ENCODE assay signal across 1 cellular context in genomic region chr15:84980196-84981053, GRCh38.
TF ChIP-seq lines count a peak whose summit lies in the region.

No MANE protein-coding gene starts in this region.

TF ChIP-seq in SK-N-SH, 30 proteins besides CTCF, POLR2A, EP300 and RAD21 (continued from another document):
- TF ChIP-seq, protein P1, sequence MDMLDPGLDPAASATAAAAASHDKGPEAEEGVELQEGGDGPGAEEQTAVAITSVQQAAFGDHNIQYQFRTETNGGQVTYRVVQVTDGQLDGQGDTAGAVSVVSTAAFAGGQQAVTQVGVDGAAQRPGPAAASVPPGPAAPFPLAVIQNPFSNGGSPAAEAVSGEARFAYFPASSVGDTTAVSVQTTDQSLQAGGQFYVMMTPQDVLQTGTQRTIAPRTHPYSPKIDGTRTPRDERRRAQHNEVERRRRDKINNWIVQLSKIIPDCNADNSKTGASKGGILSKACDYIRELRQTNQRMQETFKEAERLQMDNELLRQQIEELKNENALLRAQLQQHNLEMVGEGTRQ (IDR thresholded peaks at IDR 0.05; ENCODE audit: borderline replicate concordance, low read depth, low read length) = no peak
- TF ChIP-seq MEF2A (IDR thresholded peaks at IDR 0.05; ENCODE audit: borderline replicate concordance, low read depth) (no peak), SMC3 (IDR thresholded peaks at IDR 0.05; ENCODE audit: low read depth, low read length) (no peak), USF1 (IDR thresholded peaks at IDR 0.05; ENCODE audit: borderline replicate concordance, low read depth) (peak; percentile 64; the same call in 1 of the 2 replicates), TEAD4 (IDR thresholded peaks at IDR 0.05; ENCODE audit: borderline replicate concordance, insufficient read depth) (no peak), PBX3 (IDR thresholded peaks at IDR 0.05) (peak; percentile 65), GABPA (IDR thresholded peaks at IDR 0.05; ENCODE audit: low read depth) (no peak), IRF3 (IDR thresholded peaks at IDR 0.05; ENCODE audit: low read depth, low read length) (no peak), MXI1 (IDR thresholded peaks at IDR 0.05; ENCODE audit: low read depth, low read length) (0 out of 2 replicates have a peak, but pooled peaks have one; percentile 29), CHD2 (IDR thresholded peaks at IDR 0.05; ENCODE audit: low read length, partially characterized antibody) (peak; percentile 37), FOXJ3 (CRISPR knock-in tag; IDR thresholded peaks at IDR 0.05) (no peak), SIN3A (IDR thresholded peaks at IDR 0.05; ENCODE audit: borderline replicate concordance, low read depth, low read length) (0 out of 2 replicates have a peak, but pooled peaks have one; percentile 20), TAF1 (IDR thresholded peaks at IDR 0.05; ENCODE audit: borderline replicate concordance, low read depth, low read length) (no peak), YY1 (IDR thresholded peaks at IDR 0.05; ENCODE audit: low read depth) (peak; percentile 71; the same call in 1 of the 2 replicates), FOXM1 (IDR thresholded peaks at IDR 0.05; ENCODE audit: low read depth) (no peak), TCF12 (IDR thresholded peaks at IDR 0.05) (peak; percentile 21; the same call in 1 of the 2 replicates), FOSL2 (IDR thresholded peaks at IDR 0.05; ENCODE audit: borderline replicate concordance, low read depth) (no peak), RFX5 (IDR thresholded peaks at IDR 0.05; ENCODE audit: low read length) (no peak), GATA2 (CRISPR knock-in tag; IDR thresholded peaks at IDR 0.05) (no peak), ELF1 (IDR thresholded peaks at IDR 0.05) (no peak), RXRA (IDR thresholded peaks at IDR 0.05; ENCODE audit: borderline replicate concordance, low read depth) (no peak)
- TF ChIP-seq, protein P2, sequence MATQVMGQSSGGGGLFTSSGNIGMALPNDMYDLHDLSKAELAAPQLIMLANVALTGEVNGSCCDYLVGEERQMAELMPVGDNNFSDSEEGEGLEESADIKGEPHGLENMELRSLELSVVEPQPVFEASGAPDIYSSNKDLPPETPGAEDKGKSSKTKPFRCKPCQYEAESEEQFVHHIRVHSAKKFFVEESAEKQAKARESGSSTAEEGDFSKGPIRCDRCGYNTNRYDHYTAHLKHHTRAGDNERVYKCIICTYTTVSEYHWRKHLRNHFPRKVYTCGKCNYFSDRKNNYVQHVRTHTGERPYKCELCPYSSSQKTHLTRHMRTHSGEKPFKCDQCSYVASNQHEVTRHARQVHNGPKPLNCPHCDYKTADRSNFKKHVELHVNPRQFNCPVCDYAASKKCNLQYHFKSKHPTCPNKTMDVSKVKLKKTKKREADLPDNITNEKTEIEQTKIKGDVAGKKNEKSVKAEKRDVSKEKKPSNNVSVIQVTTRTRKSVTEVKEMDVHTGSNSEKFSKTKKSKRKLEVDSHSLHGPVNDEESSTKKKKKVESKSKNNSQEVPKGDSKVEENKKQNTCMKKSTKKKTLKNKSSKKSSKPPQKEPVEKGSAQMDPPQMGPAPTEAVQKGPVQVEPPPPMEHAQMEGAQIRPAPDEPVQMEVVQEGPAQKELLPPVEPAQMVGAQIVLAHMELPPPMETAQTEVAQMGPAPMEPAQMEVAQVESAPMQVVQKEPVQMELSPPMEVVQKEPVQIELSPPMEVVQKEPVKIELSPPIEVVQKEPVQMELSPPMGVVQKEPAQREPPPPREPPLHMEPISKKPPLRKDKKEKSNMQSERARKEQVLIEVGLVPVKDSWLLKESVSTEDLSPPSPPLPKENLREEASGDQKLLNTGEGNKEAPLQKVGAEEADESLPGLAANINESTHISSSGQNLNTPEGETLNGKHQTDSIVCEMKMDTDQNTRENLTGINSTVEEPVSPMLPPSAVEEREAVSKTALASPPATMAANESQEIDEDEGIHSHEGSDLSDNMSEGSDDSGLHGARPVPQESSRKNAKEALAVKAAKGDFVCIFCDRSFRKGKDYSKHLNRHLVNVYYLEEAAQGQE (IDR thresholded peaks at IDR 0.05; ENCODE audit: low read depth, low read length) = no peak
